1 cellular context compared by ENCODE assay signal in the genomic region with DNA sequence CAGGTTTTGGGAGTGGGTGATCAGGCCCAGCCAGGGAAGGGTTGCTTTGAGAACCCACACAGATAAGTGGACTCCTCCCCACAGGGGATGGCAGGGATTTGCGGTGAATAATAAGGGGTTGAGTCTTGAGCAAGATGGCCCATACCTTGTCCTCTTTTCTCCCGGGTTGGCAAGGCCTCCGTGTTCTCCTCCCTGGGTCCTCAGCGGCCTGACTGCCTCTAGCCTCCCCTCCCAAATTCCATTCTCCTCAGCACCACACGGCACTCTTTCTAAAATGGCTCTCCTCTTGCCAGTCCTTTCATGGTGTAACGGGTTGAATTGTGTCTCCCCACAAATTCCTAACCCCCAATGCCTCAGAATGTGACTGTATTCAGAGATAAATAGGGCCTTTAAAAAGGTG.
TF ChIP-seq lines count a peak whose summit lies in the region.

No MANE protein-coding gene starts in this region.

TF ChIP-seq in WTC11, 78 proteins besides CTCF, POLR2A, EP300 and RAD21:
- TF ChIP-seq ZSCAN18 (CRISPR knock-in tag; IDR thresholded peaks at IDR 0.05) (no peak), NR2C2 (CRISPR knock-in tag; IDR thresholded peaks at IDR 0.05) (no peak), ZNF263 (CRISPR knock-in tag; IDR thresholded peaks at IDR 0.05; ENCODE audit: low read depth) (no peak), PRDM15 (CRISPR knock-in tag; IDR thresholded peaks at IDR 0.05) (no peak), NFYB (CRISPR knock-in tag; conservative IDR thresholded peaks at IDR 0.05; ENCODE audit: low read depth) (no peak), ZNF396 (CRISPR knock-in tag; IDR thresholded peaks at IDR 0.05; ENCODE audit: borderline replicate concordance) (no peak), ZNF281 (CRISPR knock-in tag; IDR thresholded peaks at IDR 0.05) (no peak), RORB (CRISPR knock-in tag; IDR thresholded peaks at IDR 0.05) (no peak), AFF4 (CRISPR knock-in tag; IDR thresholded peaks at IDR 0.05; ENCODE audit: borderline replicate concordance) (no peak), KAT7 (CRISPR knock-in tag; IDR thresholded peaks at IDR 0.05; ENCODE audit: borderline replicate concordance) (no peak)
- TF ChIP-seq, protein P1, sequence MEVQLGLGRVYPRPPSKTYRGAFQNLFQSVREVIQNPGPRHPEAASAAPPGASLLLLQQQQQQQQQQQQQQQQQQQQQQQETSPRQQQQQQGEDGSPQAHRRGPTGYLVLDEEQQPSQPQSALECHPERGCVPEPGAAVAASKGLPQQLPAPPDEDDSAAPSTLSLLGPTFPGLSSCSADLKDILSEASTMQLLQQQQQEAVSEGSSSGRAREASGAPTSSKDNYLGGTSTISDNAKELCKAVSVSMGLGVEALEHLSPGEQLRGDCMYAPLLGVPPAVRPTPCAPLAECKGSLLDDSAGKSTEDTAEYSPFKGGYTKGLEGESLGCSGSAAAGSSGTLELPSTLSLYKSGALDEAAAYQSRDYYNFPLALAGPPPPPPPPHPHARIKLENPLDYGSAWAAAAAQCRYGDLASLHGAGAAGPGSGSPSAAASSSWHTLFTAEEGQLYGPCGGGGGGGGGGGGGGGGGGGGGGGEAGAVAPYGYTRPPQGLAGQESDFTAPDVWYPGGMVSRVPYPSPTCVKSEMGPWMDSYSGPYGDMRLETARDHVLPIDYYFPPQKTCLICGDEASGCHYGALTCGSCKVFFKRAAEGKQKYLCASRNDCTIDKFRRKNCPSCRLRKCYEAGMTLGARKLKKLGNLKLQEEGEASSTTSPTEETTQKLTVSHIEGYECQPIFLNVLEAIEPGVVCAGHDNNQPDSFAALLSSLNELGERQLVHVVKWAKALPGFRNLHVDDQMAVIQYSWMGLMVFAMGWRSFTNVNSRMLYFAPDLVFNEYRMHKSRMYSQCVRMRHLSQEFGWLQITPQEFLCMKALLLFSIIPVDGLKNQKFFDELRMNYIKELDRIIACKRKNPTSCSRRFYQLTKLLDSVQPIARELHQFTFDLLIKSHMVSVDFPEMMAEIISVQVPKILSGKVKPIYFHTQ (CRISPR knock-in tag; IDR thresholded peaks at IDR 0.05) = no peak
- TF ChIP-seq, protein P2, sequence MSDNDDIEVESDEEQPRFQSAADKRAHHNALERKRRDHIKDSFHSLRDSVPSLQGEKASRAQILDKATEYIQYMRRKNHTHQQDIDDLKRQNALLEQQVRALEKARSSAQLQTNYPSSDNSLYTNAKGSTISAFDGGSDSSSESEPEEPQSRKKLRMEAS (CRISPR knock-in tag; IDR thresholded peaks at IDR 0.05) = no peak
